Comparison of ENCODE assay signal across 8 cellular contexts in genomic region chr2:70090706-70091334, GRCh38. TPM values are rescaled to one million over a fixed set of nuclear protein-coding genes. Genes with fewer than 3 reads are reported as not detected.
A peak's percentile ranks its signal among the peaks of the same experiment; 100 is the strongest.
DNase-seq lines count a peak whose midpoint lies in the region; ATAC-seq and TF ChIP-seq lines count a peak whose summit lies in the region.

No MANE protein-coding gene starts in this region.

- ATAC-seq in activated T-cell treated with anti-CD3 and anti-CD28 coated beads, Interleukin-2, amount 50 U/mL, for 72 hours (replicated peaks in 1 of 2): no peak
- ATAC-seq in right lobe of liver (no peak), GM21367 (IDR thresholded peaks at IDR 0.05; ENCODE audit: unreplicated experiment) (no peak), HG03354 (IDR thresholded peaks at IDR 0.05; ENCODE audit: poor library complexity, severe bottlenecking, unreplicated experiment) (no peak)

- no peaks in the 10 kb centered on the region for H3K27me3 Mint-ChIP-seq in activated T-cell treated with anti-CD3 and anti-CD28 coated beads, Interleukin-2, amount 50 U/mL, for 72 hours (ENCODE audit: low read depth)
- H3K27me3 Mint-ChIP-seq in activated T-helper 2 cell treated with anti-CD3 and anti-CD28 coated beads, Interferon-gamma antibody, Interleukin-2, Interleukin-4, amounts not matched to agents 10 μg/mL and 5 μg/mL and 100 μg/mL, durations not matched to agents 14 hours and 24 hours and 36 hours (ENCODE audit: low read depth): no peaks in the 10 kb centered on the region

- H3K27ac Mint-ChIP-seq in activated T-cell treated with anti-CD3 and anti-CD28 coated beads, Interleukin-2, amount 50 U/mL, for 72 hours: peak overlapping the region; percentile 64
- H3K27ac Mint-ChIP-seq in activated T-helper 2 cell treated with anti-CD3 and anti-CD28 coated beads, Interferon-gamma antibody, Interleukin-2, Interleukin-4, amounts not matched to agents 10 μg/mL and 5 μg/mL and 100 μg/mL, durations not matched to agents 14 hours and 24 hours and 36 hours: peak overlapping the region; percentile 97

- no peak for TF ChIP-seq CTCF in right lobe of liver (IDR thresholded peaks at IDR 0.05)
- no peak for TF ChIP-seq CTCF in thyroid gland (IDR thresholded peaks at IDR 0.05)

- peaks cover 0 to 2% of the 10 kb centered on the region in 2 donors for H3K9me3 Mint-ChIP-seq in activated T-cell treated with anti-CD3 and anti-CD28 coated beads, Interleukin-2, amount 50 U/mL, for 72 hours
- peaks cover 3% of the 10 kb centered on the region for H3K9me3 Mint-ChIP-seq in activated T-helper 2 cell treated with anti-CD3 and anti-CD28 coated beads, Interferon-gamma antibody, Interleukin-2, Interleukin-4, amounts not matched to agents 10 μg/mL and 5 μg/mL and 100 μg/mL, durations not matched to agents 14 hours and 24 hours and 36 hours

- TF ChIP-seq POLR2A in right lobe of liver (IDR thresholded peaks at IDR 0.05): no peak
- no peak for TF ChIP-seq POLR2A in thyroid gland (IDR thresholded peaks at IDR 0.05)

- WGBS in right lobe of liver (ENCODE audit: insufficient coverage, low coverage, low lambda C conversion rate, missing lambda C conversion rate): no CpG with 5 or more reads among the region's 4 CpGs
- WGBS in thyroid gland, 2 donors: 94 to 96% methylated on average over 4 of the region's 4 CpGs

- H3K27ac ChIP-seq in right lobe of liver: peak overlapping the region in 2 of 3 donors; percentile 100
- H3K27ac ChIP-seq in thyroid gland: peak overlapping the region in 2 of 3 donors; percentile 98 to 100

- H3K27me3 ChIP-seq in right lobe of liver (no peaks in the 10 kb centered on the region), thyroid gland (no peaks in the 10 kb centered on the region)

- intact Hi-C loops in activated T-helper 2 cell treated with anti-CD3 and anti-CD28 coated beads, Interferon-gamma antibody, Interleukin-2, Interleukin-4, amounts not matched to agents 10 μg/mL and 5 μg/mL and 100 μg/mL, durations not matched to agents 14 hours and 24 hours and 36 hours (cut with micrococcal nuclease): no loop called here
- intact Hi-C loops in right lobe of liver (cut with DNase I): no loop called here
- intact Hi-C loops in thyroid gland (cut with DNase I): no loop called here

- H3K4me1 ChIP-seq in right lobe of liver: peaks cover 0 to 30% (median 9%) of the 10 kb centered on the region in 4 donors
- H3K4me1 ChIP-seq in thyroid gland: peaks cover 12 to 29% of the 10 kb centered on the region in 2 donors

- H3K4me3 ChIP-seq in right lobe of liver (no peak overlapping the region), thyroid gland (replicated peaks in 1 of 3) (no peak overlapping the region)

- peak overlapping the region; percentile 96 for H3K4me3 Mint-ChIP-seq in activated T-cell treated with anti-CD3 and anti-CD28 coated beads, Interleukin-2, amount 50 U/mL, for 72 hours
- H3K4me3 Mint-ChIP-seq in activated T-helper 2 cell treated with anti-CD3 and anti-CD28 coated beads, Interferon-gamma antibody, Interleukin-2, Interleukin-4, amounts not matched to agents 10 μg/mL and 5 μg/mL and 100 μg/mL, durations not matched to agents 14 hours and 24 hours and 36 hours (ENCODE audit: low read depth): peak overlapping the region; percentile 98

- H3K36me3 Mint-ChIP-seq in activated T-cell treated with anti-CD3 and anti-CD28 coated beads, Interleukin-2, amount 50 U/mL, for 72 hours (ENCODE audit: insufficient read depth in 2 of 2): peaks cover 17 to 26% of the 10 kb centered on the region in 2 donors
- H3K36me3 Mint-ChIP-seq in activated T-helper 2 cell treated with anti-CD3 and anti-CD28 coated beads, Interferon-gamma antibody, Interleukin-2, Interleukin-4, amounts not matched to agents 10 μg/mL and 5 μg/mL and 100 μg/mL, durations not matched to agents 14 hours and 24 hours and 36 hours (ENCODE audit: low read depth): peaks cover 50% of the 10 kb centered on the region

- H3K36me3 ChIP-seq in right lobe of liver (no peaks in the 10 kb centered on the region), thyroid gland (peaks cover 4 to 11% of the 10 kb centered on the region in 2 donors)

- peaks cover 58% of the 10 kb centered on the region for H3K4me1 Mint-ChIP-seq in activated T-cell treated with anti-CD3 and anti-CD28 coated beads, Interleukin-2, amount 50 U/mL, for 72 hours (ENCODE audit: low read depth)
- H3K4me1 Mint-ChIP-seq in activated T-helper 2 cell treated with anti-CD3 and anti-CD28 coated beads, Interferon-gamma antibody, Interleukin-2, Interleukin-4, amounts not matched to agents 10 μg/mL and 5 μg/mL and 100 μg/mL, durations not matched to agents 14 hours and 24 hours and 36 hours (ENCODE audit: low read depth): peaks cover 47% of the 10 kb centered on the region

- H3K9me3 ChIP-seq in right lobe of liver: no peaks in the 10 kb centered on the region
- H3K9me3 ChIP-seq in thyroid gland: no peaks in the 10 kb centered on the region

- no peak for DNase-seq in activated T-cell treated with anti-CD3 and anti-CD28 coated beads, Interleukin-2, amount 50 U/mL, for 72 hours
- no peak for DNase-seq in activated T-cell treated with anti-CD3 and anti-CD28 coated beads for 4 hours
- DNase-seq in activated T-helper 2 cell treated with anti-CD3 and anti-CD28 coated beads, Interferon-gamma antibody, Interleukin-2, Interleukin-4, amounts not matched to agents 10 μg/mL and 5 μg/mL and 100 μg/mL, durations not matched to agents 14 hours and 24 hours and 36 hours (ENCODE audit: low spot score): no peak
- peak in 1 of 3 donors; percentile 43 for DNase-seq in right lobe of liver
- DNase-seq in thyroid gland: no peak
- no peak for DNase-seq in NCI-H1092 (lab: John Stamatoyannopoulos, UW)

RNA-seq across cellular contexts. Expression of gene PCBP1, which starts 3.5 kb away (rescaled TPM):
- total RNA-seq in activated T-cell treated with anti-CD3 and anti-CD28 coated beads, Interleukin-2, amount 50 U/mL, for 72 hours: 100 to 1,000 TPM; 270 to 291 TPM
- total RNA-seq in activated T-helper 2 cell treated with anti-CD3 and anti-CD28 coated beads, Interferon-gamma antibody, Interleukin-2, Interleukin-4, amounts not matched to agents 10 μg/mL and 5 μg/mL and 100 μg/mL, durations not matched to agents 14 hours and 24 hours and 36 hours: 433 and 442 TPM in 2 replicates
- total RNA-seq in right lobe of liver: 100 to 1,000 TPM; 147 to 220 (median 178) TPM
- total RNA-seq in thyroid gland: 100 to 1,000 TPM; 165 to 215 (median 195) TPM
